Comparison of ENCODE assay signal across 23 cellular contexts in genomic region chr21:42558368-42558767, GRCh38. TPM values are rescaled to one million over a fixed set of nuclear protein-coding genes. Genes with fewer than 3 reads are reported as not detected.
DNase-seq lines count a peak whose midpoint lies in the region; FAIRE-seq and TF ChIP-seq lines count a peak whose summit lies in the region.
"Had no signal": no experiment of that assay in that cellular context is flagged by ENCODE, and none has a peak within 500 bp of the region (broad histone marks: within the 10 kb centered on the region; RNA-seq: fewer than 3 reads in every experiment).

No MANE protein-coding gene starts in this region.

- no peak overlapping the region for H3K27ac Mint-ChIP-seq in glutamatergic neuron (ENCODE audit: unreplicated experiment)
- H3K27ac Mint-ChIP-seq: CD4-positive, alpha-beta T cell; HFFc6 had no signal

- DNase-seq in putamen (ENCODE audit: low spot score) (peak; percentile 29), glutamatergic neuron (no peak), AG20443 (ENCODE audit: low spot score) (no peak)
- no peak for DNase-seq in activated T-cell treated with anti-CD3 and anti-CD28 coated beads, Interleukin-2, amount 50 U/mL, for 1 hour
- DNase-seq: AML-193, DMS 273 treated with DMSO at 0.1 percent for 48 hours, DMS53, DMS79 treated with DMSO at 0.1 percent for 48 hours, GOT3, HFFc6 had no signal

- H3K4me3 Mint-ChIP-seq in glutamatergic neuron (ENCODE audit: unreplicated experiment) = no peak overlapping the region
- H3K4me3 Mint-ChIP-seq: CD14-positive monocyte; CD4-positive, alpha-beta T cell; CD8-positive, alpha-beta memory T cell; HFFc6 had no signal

- peaks cover 14% of the 10 kb centered on the region for H3K36me3 Mint-ChIP-seq in glutamatergic neuron (ENCODE audit: unreplicated experiment)

- H3K4me2 ChIP-seq in BLaER1 (peak overlapping the region; percentile 28), SU-DHL-6 (ENCODE audit: low read depth, low read length, poor library complexity, severe bottlenecking) (no peak overlapping the region)

- no peaks in the 10 kb centered on the region for H3K27me3 ChIP-seq in BLaER1
- no peaks in the 10 kb centered on the region for H3K27me3 ChIP-seq in SU-DHL-6 (ENCODE audit: low read length)

- H3K9ac ChIP-seq in BLaER1 = no peak overlapping the region
- H3K9ac ChIP-seq in SU-DHL-6 (ENCODE audit: low read length) = no peak overlapping the region

- H3K4me1 ChIP-seq in BLaER1 = peaks cover 98% of the 10 kb centered on the region
- H3K4me1 ChIP-seq: HAP-1 had no signal

- H3K9me3 ChIP-seq in BLaER1 = no peaks in the 10 kb centered on the region
- H3K9me3 ChIP-seq in SU-DHL-6 (ENCODE audit: insufficient read depth, low read length) = no peaks in the 10 kb centered on the region
- H3K9me3 ChIP-seq: HAP-1 had no signal

- H3K79me2 ChIP-seq in SU-DHL-6 (ENCODE audit: insufficient read depth, low read length) = peaks cover 16% of the 10 kb centered on the region; the same call in 1 of the 2 replicates

- H2AFZ ChIP-seq in SU-DHL-6 (ENCODE audit: low read depth, low read length, severe bottlenecking) = no peak overlapping the region

- H3K27me3 Mint-ChIP-seq in glutamatergic neuron (ENCODE audit: unreplicated experiment) = peaks cover 6% of the 10 kb centered on the region
- H3K27me3 Mint-ChIP-seq: CD4-positive, alpha-beta T cell; CD8-positive, alpha-beta memory T cell had no signal

- H3K27ac ChIP-seq in BLaER1 = no peak overlapping the region
- H3K27ac ChIP-seq in SU-DHL-6 (ENCODE audit: low read depth, low read length) = peak overlapping the region; percentile 77; the same call in 1 of the 2 replicates
- H3K27ac ChIP-seq: 22Rv1 had no signal

- H4K20me1 ChIP-seq in BLaER1 (peaks cover 39% of the 10 kb centered on the region), SU-DHL-6 (ENCODE audit: low read depth, low read length) (no peaks in the 10 kb centered on the region)

- H3K36me3 ChIP-seq in BLaER1 (peaks cover 40% of the 10 kb centered on the region), SU-DHL-6 (ENCODE audit: low read length) (no peaks in the 10 kb centered on the region; the same call in 1 of the 2 replicates)
- H3K36me3 ChIP-seq: HAP-1 had no signal

- TF ChIP-seq CTCF in SU-DHL-6 (IDR thresholded peaks at IDR 0.05; ENCODE audit: insufficient read depth, low read length, poor library complexity, severe bottlenecking) (no peak), glutamatergic neuron (IDR thresholded peaks at IDR 0.05; ENCODE audit: partially characterized antibody, unreplicated experiment) (no peak)

- H3K9me2 ChIP-seq in SU-DHL-6 (replicated peaks; ENCODE audit: insufficient read depth, low read length) = no peaks in the 10 kb centered on the region

- H3K4me3 ChIP-seq in BLaER1 = no peak overlapping the region
- H3K4me3 ChIP-seq in SU-DHL-6 (ENCODE audit: insufficient read depth, low read length, poor library complexity, severe bottlenecking) = no peak overlapping the region
- H3K4me3 ChIP-seq: HAP-1 had no signal

- FAIRE-seq in islet of Langerhans (lab: Jason Lieb, UNC) = peak; percentile 81
- FAIRE-seq: A204.1, D721Med, G401.6, GM12892, H54 had no signal

- peaks cover 32% of the 10 kb centered on the region for H3K4me1 Mint-ChIP-seq in glutamatergic neuron (ENCODE audit: low read depth, unreplicated experiment)
- H3K4me1 Mint-ChIP-seq: CD14-positive monocyte; CD8-positive, alpha-beta memory T cell had no signal

- peaks cover 34% of the 10 kb centered on the region for H3F3A ChIP-seq in SU-DHL-6 (ENCODE audit: insufficient read depth)

- peaks cover 1% of the 10 kb centered on the region for H3K9me3 Mint-ChIP-seq in glutamatergic neuron (ENCODE audit: unreplicated experiment)
- H3K9me3 Mint-ChIP-seq: CD14-positive monocyte; CD4-positive, alpha-beta T cell; CD8-positive, alpha-beta memory T cell had no signal

RNA-seq across cellular contexts. Expression of gene SLC37A1, which starts 44.7 kb away (rescaled TPM):
- total RNA-seq in glutamatergic neuron (ENCODE audit: unreplicated experiment) = 65.7 TPM
- total RNA-seq: HFFc6 had no signal
